ENCODE assay signal across 1 cellular context in genomic region chr4:174314274-174314673, GRCh38.
TF ChIP-seq lines count a peak whose summit lies in the region.

No MANE protein-coding gene starts in this region.

TF ChIP-seq in K562, 482 proteins besides CTCF, POLR2A, EP300 and RAD21:
- no peak for TF ChIP-seq ZBTB17 (CRISPR knock-in tag; IDR thresholded peaks at IDR 0.05)
